1 cellular context compared by ENCODE assay signal in the genomic region with DNA sequence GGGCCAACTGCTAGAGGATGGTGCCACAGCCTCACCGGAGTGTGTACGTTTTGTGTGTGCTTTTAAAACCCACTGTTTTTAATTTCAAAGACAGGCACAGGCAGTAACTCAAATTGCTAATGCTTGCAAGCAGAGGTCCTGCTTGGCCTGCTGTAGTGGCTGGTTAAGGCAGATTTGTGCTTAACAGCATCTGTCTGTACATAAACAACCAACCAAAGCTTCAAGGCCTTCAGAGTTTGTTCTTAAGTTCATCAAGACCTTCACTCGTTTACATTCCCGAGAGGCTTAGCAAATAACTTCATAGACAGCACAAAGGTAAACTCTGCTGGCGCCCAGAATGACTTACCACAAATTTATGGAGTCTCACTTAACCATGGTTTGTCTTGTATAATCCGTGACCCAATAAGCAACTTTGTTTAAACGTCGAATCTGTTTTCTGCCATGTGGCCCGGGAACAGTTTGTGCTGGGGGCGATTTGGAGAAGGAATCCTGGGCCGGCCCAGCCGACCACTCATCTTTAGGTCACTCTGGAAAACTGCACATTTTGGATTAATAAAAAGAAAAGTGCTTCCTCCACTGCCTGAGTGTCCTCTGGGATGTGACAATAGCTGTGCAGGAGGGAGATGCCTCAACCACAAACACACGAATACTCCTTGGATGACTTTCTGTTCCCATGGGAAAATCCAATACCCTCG.
TF ChIP-seq lines count a peak whose summit lies in the region.

No MANE protein-coding gene starts in this region.

TF ChIP-seq in HepG2, 621 proteins besides CTCF, POLR2A, EP300 and RAD21 (continued from another document):
- TF ChIP-seq HDAC2 (CRISPR knock-in tag; IDR thresholded peaks at IDR 0.05) (peak; percentile 37; the same call in 1 of the 2 replicates), FOXP1 (IDR thresholded peaks at IDR 0.05) (no peak), FOXP1 (CRISPR knock-in tag; IDR thresholded peaks at IDR 0.05) (peak; percentile 54; the same call in 1 of the 2 replicates), TCF7 (IDR thresholded peaks at IDR 0.05; ENCODE audit: low read depth) (peak; percentile 64), ZC3H4 (CRISPR knock-in tag; IDR thresholded peaks at IDR 0.05; ENCODE audit: borderline replicate concordance) (no peak), PHF8 (CRISPR knock-in tag; IDR thresholded peaks at IDR 0.05) (0 out of 2 replicates have a peak, but pooled peaks have one; percentile 16), MXI1 (IDR thresholded peaks at IDR 0.05; ENCODE audit: borderline replicate concordance, low read depth, low read length) (no peak), SIN3A (IDR thresholded peaks at IDR 0.05; ENCODE audit: borderline replicate concordance, low read depth, low read length) (no peak), ATAD3A (CRISPR knock-in tag; IDR thresholded peaks at IDR 0.05) (no peak), ZNF431 (CRISPR knock-in tag; IDR thresholded peaks at IDR 0.05; ENCODE audit: borderline replicate concordance, low read depth) (no peak), ZNF12 (CRISPR knock-in tag; IDR thresholded peaks at IDR 0.05) (no peak), KLF15 (CRISPR knock-in tag; IDR thresholded peaks at IDR 0.05; ENCODE audit: borderline replicate concordance) (no peak), MIXL1 (CRISPR knock-in tag; IDR thresholded peaks at IDR 0.05) (0 out of 2 replicates have a peak, but pooled peaks have one; percentile 10), SMAD1 (CRISPR knock-in tag; IDR thresholded peaks at IDR 0.05; ENCODE audit: borderline replicate concordance, low read depth) (no peak), HNF4G (IDR thresholded peaks at IDR 0.05; ENCODE audit: borderline replicate concordance, low read depth, low read length) (no peak), HNF4G (CRISPR knock-in tag; IDR thresholded peaks at IDR 0.05; ENCODE audit: borderline replicate concordance, low read depth) (no peak), ZNF446 (CRISPR knock-in tag; IDR thresholded peaks at IDR 0.05) (no peak), MTA1 (CRISPR knock-in tag; IDR thresholded peaks at IDR 0.05; ENCODE audit: borderline replicate concordance) (no peak)
- TF ChIP-seq, protein P1, sequence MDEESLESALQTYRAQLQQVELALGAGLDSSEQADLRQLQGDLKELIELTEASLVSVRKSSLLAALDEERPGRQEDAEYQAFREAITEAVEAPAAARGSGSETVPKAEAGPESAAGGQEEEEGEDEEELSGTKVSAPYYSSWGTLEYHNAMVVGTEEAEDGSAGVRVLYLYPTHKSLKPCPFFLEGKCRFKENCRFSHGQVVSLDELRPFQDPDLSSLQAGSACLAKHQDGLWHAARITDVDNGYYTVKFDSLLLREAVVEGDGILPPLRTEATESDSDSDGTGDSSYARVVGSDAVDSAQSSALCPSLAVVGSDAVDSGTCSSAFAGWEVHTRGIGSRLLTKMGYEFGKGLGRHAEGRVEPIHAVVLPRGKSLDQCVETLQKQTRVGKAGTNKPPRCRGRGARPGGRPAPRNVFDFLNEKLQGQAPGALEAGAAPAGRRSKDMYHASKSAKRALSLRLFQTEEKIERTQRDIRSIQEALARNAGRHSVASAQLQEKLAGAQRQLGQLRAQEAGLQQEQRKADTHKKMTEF (CRISPR knock-in tag; IDR thresholded peaks at IDR 0.05), result peak; percentile 20; the same call in 1 of the 2 replicates
- TF ChIP-seq, protein P2, sequence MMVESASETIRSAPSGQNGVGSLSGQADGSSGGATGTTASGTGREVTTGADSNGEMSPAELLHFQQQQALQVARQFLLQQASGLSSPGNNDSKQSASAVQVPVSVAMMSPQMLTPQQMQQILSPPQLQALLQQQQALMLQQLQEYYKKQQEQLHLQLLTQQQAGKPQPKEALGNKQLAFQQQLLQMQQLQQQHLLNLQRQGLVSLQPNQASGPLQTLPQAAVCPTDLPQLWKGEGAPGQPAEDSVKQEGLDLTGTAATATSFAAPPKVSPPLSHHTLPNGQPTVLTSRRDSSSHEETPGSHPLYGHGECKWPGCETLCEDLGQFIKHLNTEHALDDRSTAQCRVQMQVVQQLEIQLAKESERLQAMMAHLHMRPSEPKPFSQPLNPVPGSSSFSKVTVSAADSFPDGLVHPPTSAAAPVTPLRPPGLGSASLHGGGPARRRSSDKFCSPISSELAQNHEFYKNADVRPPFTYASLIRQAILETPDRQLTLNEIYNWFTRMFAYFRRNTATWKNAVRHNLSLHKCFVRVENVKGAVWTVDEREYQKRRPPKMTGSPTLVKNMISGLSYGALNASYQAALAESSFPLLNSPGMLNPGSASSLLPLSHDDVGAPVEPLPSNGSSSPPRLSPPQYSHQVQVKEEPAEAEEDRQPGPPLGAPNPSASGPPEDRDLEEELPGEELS (CRISPR knock-in tag; IDR thresholded peaks at IDR 0.05), result peak; percentile 64; the same call in 1 of the 2 replicates
- TF ChIP-seq, protein P3, sequence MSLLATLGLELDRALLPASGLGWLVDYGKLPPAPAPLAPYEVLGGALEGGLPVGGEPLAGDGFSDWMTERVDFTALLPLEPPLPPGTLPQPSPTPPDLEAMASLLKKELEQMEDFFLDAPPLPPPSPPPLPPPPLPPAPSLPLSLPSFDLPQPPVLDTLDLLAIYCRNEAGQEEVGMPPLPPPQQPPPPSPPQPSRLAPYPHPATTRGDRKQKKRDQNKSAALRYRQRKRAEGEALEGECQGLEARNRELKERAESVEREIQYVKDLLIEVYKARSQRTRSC (CRISPR knock-in tag; IDR thresholded peaks at IDR 0.05; ENCODE audit: low read depth), result no peak
- TF ChIP-seq, protein P4, sequence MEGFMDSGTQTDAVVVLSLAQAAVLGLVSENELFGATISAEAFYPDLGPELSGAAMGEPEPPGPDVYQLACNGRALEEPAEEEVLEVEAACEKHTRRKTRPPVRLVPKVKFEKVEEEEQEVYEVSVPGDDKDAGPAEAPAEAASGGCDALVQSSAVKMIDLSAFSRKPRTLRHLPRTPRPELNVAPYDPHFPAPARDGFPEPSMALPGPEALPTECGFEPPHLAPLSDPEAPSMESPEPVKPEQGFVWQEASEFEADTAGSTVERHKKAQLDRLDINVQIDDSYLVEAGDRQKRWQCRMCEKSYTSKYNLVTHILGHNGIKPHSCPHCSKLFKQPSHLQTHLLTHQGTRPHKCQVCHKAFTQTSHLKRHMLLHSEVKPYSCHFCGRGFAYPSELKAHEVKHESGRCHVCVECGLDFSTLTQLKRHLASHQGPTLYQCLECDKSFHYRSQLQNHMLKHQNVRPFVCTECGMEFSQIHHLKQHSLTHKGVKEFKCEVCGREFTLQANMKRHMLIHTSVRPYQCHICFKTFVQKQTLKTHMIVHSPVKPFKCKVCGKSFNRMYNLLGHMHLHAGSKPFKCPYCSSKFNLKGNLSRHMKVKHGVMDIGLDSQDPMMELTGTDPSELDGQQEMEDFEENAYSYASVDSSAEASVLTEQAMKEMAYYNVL (CRISPR knock-in tag; IDR thresholded peaks at IDR 0.05; ENCODE audit: borderline replicate concordance), result no peak
